Comparison of ENCODE assay signal across 16 cellular contexts in the genomic region with DNA sequence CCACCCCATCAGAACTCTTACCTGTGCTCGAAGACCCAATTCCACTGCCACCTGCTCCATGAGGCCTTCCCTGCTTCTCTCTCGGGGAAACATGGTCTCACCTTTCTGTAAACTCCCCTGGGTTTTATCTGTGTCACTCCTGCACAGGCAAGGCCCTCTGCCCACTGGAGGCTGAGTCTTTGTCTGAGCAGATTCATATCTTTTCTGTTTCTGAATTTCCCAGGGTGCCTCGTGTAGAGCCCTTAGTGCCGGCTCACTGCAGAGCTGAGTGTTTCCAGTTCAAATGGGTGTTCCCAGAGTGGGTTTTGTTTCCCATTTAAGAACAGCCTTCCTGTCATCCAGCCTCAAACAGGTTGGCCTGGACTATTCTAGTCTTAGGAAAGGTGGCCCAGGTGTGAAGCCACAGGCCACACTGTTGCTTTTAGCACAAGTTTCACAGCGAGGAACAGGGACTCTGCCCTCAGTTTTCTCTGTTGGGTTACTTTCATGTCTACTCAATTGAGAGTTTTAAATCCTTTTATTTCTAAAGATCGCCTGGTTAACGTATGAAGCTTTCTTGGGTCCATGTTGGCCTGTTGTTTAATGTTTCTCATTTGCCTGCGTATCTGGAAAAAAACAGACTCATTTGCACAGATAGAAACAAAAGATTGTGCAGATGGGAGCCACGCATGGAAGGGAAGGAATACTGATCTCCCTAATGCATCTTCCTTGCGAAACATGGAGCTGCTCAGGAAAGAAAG.
DNase-seq lines count a peak whose midpoint lies in the region; ATAC-seq and TF ChIP-seq lines count a peak whose summit lies in the region.
"Had no signal": no experiment of that assay in that cellular context is flagged by ENCODE, and none has a peak within 500 bp of the region (broad histone marks: within the 10 kb centered on the region; RNA-seq: fewer than 3 reads in every experiment).

No MANE protein-coding gene starts in this region.

- H3K9ac ChIP-seq in mammary epithelial cell (ENCODE audit: insufficient read depth, low read length) (no peak overlapping the region), mesenchymal stem cell (ENCODE audit: low read length) (no peak overlapping the region)

- H3K27me3 Mint-ChIP-seq in MCF 10A (ENCODE audit: insufficient read depth, unreplicated experiment), result no peaks in the 10 kb centered on the region

- H3K4me1 ChIP-seq in mammary epithelial cell (ENCODE audit: insufficient read depth, low read length) (peaks cover 16% of the 10 kb centered on the region), mesenchymal stem cell (ENCODE audit: control insufficient read depth, insufficient read depth, low read depth, low read length) (peaks cover 16% of the 10 kb centered on the region), prostate gland (replicated peaks) (peaks cover 12% of the 10 kb centered on the region)

- BruUV-seq in MCF 10A (replicated peaks; lab: Mats Ljungman, UMichigan) (no TSS peak), mammary epithelial cell (replicated peaks; lab: Mats Ljungman, UMichigan) (no TSS peak)

- peak overlapping the region; percentile 52 to 71 for H3K18ac ChIP-seq in mesenchymal stem cell (ENCODE audit: low read depth in 1 of 2, low read length in 2 of 2)

- H3K4me3 ChIP-seq in mammary epithelial cell (replicated peaks in 1 of 3; ENCODE audit: insufficient read depth in 1 of 3, low read depth in 2 of 3, low read length in 3 of 3) (no peak overlapping the region), mesenchymal stem cell (ENCODE audit: insufficient read depth in 1 of 2, low read depth in 1 of 2, low read length in 2 of 2) (no peak overlapping the region), prostate gland (no peak overlapping the region)
- H3K4me3 ChIP-seq: uterus had no signal

- no peak for TF ChIP-seq POLR2A in prostate gland (IDR thresholded peaks at IDR 0.05)

- H3K27me3 ChIP-seq in mammary epithelial cell (ENCODE audit: insufficient read depth, low read length) (no peaks in the 10 kb centered on the region), mesenchymal stem cell (ENCODE audit: control insufficient read depth in 1 of 2, insufficient read depth in 1 of 2, low read length in 2 of 2) (peaks cover 0 to 63% of the 10 kb centered on the region in 2 experiments), prostate gland (replicated peaks; ENCODE audit: insufficient read depth) (no peaks in the 10 kb centered on the region)
- H3K27me3 ChIP-seq: foreskin keratinocyte, uterus had no signal

- POLR2A ChIA-PET in MCF 10A (lab: Yijun Ruan, JAX), result interaction anchor here (0.7 to 1.7 kb wide), 2 partner anchors 11 to 180 kb away, joined by 3 to 5 read pairs; no protein-coding TSS in a partner anchor

- H4K20me1 ChIP-seq in mammary epithelial cell (ENCODE audit: insufficient read depth, low read length), result no peaks in the 10 kb centered on the region

- H3K36me3 Mint-ChIP-seq in MCF 10A (ENCODE audit: insufficient read depth, unreplicated experiment), result peaks cover 13% of the 10 kb centered on the region

- peak overlapping the region; percentile 18 for H2AK5ac ChIP-seq in mesenchymal stem cell (ENCODE audit: low read length, severe bottlenecking)

- WGBS in mammary epithelial cell (ENCODE audit: low coverage, missing lambda C conversion rate), result 89% methylated on average over 10 of the region's 10 CpGs
- 98% methylated on average over 9 of the region's 10 CpGs for WGBS in mesenchymal stem cell
- WGBS in prostate gland, result 92% methylated on average over 10 of the region's 10 CpGs

- no peaks in the 10 kb centered on the region for H3K36me3 ChIP-seq in mammary epithelial cell (ENCODE audit: insufficient read depth, low read length)
- peaks cover 0 to 4% of the 10 kb centered on the region in 2 experiments for H3K36me3 ChIP-seq in mesenchymal stem cell (ENCODE audit: control insufficient read depth in 1 of 2, insufficient read depth in 2 of 2, low read depth in 1 of 2, low read length in 2 of 2)
- H3K36me3 ChIP-seq in prostate gland, result no peaks in the 10 kb centered on the region
- H3K36me3 ChIP-seq: uterus had no signal

- H3K4me2 ChIP-seq in mammary epithelial cell (ENCODE audit: insufficient read depth, low read depth, low read length), result no peak overlapping the region
- no peak overlapping the region for H3K4me2 ChIP-seq in mesenchymal stem cell (ENCODE audit: low read length, poor library complexity, severe bottlenecking)

- CTCF ChIA-PET in MCF 10A (lab: Yijun Ruan, JAX), result interaction anchor here (0.5 to 0.6 kb wide), 2 partner anchors 17 to 355 kb away, joined by 3 to 4 read pairs; no protein-coding TSS in a partner anchor
- CTCF ChIA-PET in mammary epithelial cell (lab: Charles Lee; ENCODE audit: low non-redundant PET), result no interaction called here

- peak overlapping the region in 1 of 2 experiments; percentile 8 for H3K4ac ChIP-seq in mesenchymal stem cell (ENCODE audit: low read depth in 1 of 2, low read length in 2 of 2)

- H3K79me2 ChIP-seq in mammary epithelial cell (ENCODE audit: insufficient read depth, low read length), result no peaks in the 10 kb centered on the region

- in situ Hi-C loops in mammary epithelial cell (cut with MboI; ENCODE audit: low sequenced_read_pairs in 2 of 2), result no loop called here

- H3K9me3 ChIP-seq in mammary epithelial cell (replicated peaks; ENCODE audit: insufficient read depth, low read length) (no peaks in the 10 kb centered on the region), mesenchymal stem cell (ENCODE audit: control insufficient read depth, low read length) (no peaks in the 10 kb centered on the region), prostate gland (no peaks in the 10 kb centered on the region)
- H3K9me3 ChIP-seq: uterus had no signal

- TF ChIP-seq CTCF in MCF 10A (IDR thresholded peaks at IDR 0.05; ENCODE audit: unreplicated experiment), result no peak
- no peak for TF ChIP-seq CTCF in mammary epithelial cell (conservative IDR thresholded peaks at IDR 0.05 in 1 of 2, IDR thresholded peaks at IDR 0.05 in 1 of 2; ENCODE audit: extremely low read depth in 1 of 2, insufficient read depth in 1 of 2, low read depth in 1 of 2, low read length in 2 of 2)
- TF ChIP-seq CTCF in prostate gland (IDR thresholded peaks at IDR 0.05), result no peak

- no peak for DNase-seq in MCF 10A (ENCODE audit: unreplicated experiment)
- no peak for DNase-seq in mammary epithelial cell
- peak; percentile 85 for DNase-seq in NCI-H510A treated with DMSO at 0.1 percent for 48 hours (lab: John Stamatoyannopoulos, UW)
- no peak for DNase-seq in mesenchymal stem cell
- DNase-seq in mucosa of gallbladder (ENCODE audit: low spot score), result no peak
- DNase-seq in prostate gland (ENCODE audit: low spot score), result no peak
- DNase-seq: activated CD4-positive, alpha-beta T cell treated with anti-CD3 and anti-CD28 coated beads for 4 hours; foreskin keratinocyte; midbrain; NCI-H2081; OCI-M1; stimulated activated CD4-positive, alpha-beta T cell treated with anti-CD3 and anti-CD28 coated beads, Interleukin-1b, Interleukin-23, amount 100 ng/mL, for 48 hours; SW 1271; uterus had no signal

- peak overlapping the region; percentile 27 for H4K8ac ChIP-seq in mesenchymal stem cell (ENCODE audit: low read length)

- H2BK120ac ChIP-seq in mesenchymal stem cell (ENCODE audit: low read depth, low read length), result no peak overlapping the region

- peak overlapping the region; percentile 60 for H2BK15ac ChIP-seq in mesenchymal stem cell (ENCODE audit: low read depth, poor library complexity, severe bottlenecking)

- no peak overlapping the region for H3K14ac ChIP-seq in mesenchymal stem cell (ENCODE audit: low read length in 2 of 2)

- no peak overlapping the region for H4K91ac ChIP-seq in mesenchymal stem cell (ENCODE audit: low read length)

- H3K79me1 ChIP-seq in mesenchymal stem cell (replicated peaks; ENCODE audit: low read length, poor library complexity, severe bottlenecking), result peaks cover 37% of the 10 kb centered on the region

- peak overlapping the region; percentile 57 for H3K27ac Mint-ChIP-seq in MCF 10A (ENCODE audit: low read depth, unreplicated experiment)

- intact Hi-C loops in MCF 10A (cut with micrococcal nuclease), result no loop called here
- intact Hi-C loops in mammary epithelial cell (cut with micrococcal nuclease), result no loop called here
- intact Hi-C loops in prostate gland (cut with DNase I), result loop anchor here (5.0 kb wide), 1 partner anchor 243 kb away; no protein-coding TSS in a partner anchor

- H3K23ac ChIP-seq in mesenchymal stem cell (ENCODE audit: low read length in 2 of 2), result no peak overlapping the region

- H3K4me3 Mint-ChIP-seq in MCF 10A (ENCODE audit: unreplicated experiment), result no peak overlapping the region

- H3K27ac ChIP-seq in mammary epithelial cell (ENCODE audit: insufficient read depth, low read depth, low read length) (no peak overlapping the region), mesenchymal stem cell (ENCODE audit: low read length, poor library complexity, severe bottlenecking) (no peak overlapping the region), prostate gland (no peak overlapping the region)
- H3K27ac ChIP-seq: foreskin keratinocyte had no signal

- H2BK5ac ChIP-seq in mesenchymal stem cell (ENCODE audit: low read depth, low read length, poor library complexity, severe bottlenecking), result no peak overlapping the region

- H2AFZ ChIP-seq in mammary epithelial cell (ENCODE audit: low read depth, low read length) (no peak overlapping the region), mesenchymal stem cell (ENCODE audit: low read depth, low read length) (no peak overlapping the region)

- H2BK12ac ChIP-seq in mesenchymal stem cell (ENCODE audit: low read length in 2 of 2), result peak overlapping the region in 1 of 2 experiments; percentile 84

- peaks cover 9% of the 10 kb centered on the region for H3K4me1 Mint-ChIP-seq in MCF 10A (ENCODE audit: insufficient read depth, unreplicated experiment)

- H3K9me3 Mint-ChIP-seq in MCF 10A (ENCODE audit: unreplicated experiment), result no peaks in the 10 kb centered on the region

- no peak for ATAC-seq in HG02885 (IDR thresholded peaks at IDR 0.05; ENCODE audit: poor library complexity, unreplicated experiment)
- no peak for ATAC-seq in HG03097 (IDR thresholded peaks at IDR 0.05; ENCODE audit: low FRiP score, unreplicated experiment)
- ATAC-seq: foreskin keratinocyte had no signal

- dilution Hi-C loops in mammary epithelial cell (cut with HindIII; ENCODE audit: low sequenced_read_pairs), result loop anchor here (5.0 kb wide), 1 partner anchor 38 kb away; no protein-coding TSS in a partner anchor
